21 cellular contexts compared by ENCODE assay signal in the genomic region with DNA sequence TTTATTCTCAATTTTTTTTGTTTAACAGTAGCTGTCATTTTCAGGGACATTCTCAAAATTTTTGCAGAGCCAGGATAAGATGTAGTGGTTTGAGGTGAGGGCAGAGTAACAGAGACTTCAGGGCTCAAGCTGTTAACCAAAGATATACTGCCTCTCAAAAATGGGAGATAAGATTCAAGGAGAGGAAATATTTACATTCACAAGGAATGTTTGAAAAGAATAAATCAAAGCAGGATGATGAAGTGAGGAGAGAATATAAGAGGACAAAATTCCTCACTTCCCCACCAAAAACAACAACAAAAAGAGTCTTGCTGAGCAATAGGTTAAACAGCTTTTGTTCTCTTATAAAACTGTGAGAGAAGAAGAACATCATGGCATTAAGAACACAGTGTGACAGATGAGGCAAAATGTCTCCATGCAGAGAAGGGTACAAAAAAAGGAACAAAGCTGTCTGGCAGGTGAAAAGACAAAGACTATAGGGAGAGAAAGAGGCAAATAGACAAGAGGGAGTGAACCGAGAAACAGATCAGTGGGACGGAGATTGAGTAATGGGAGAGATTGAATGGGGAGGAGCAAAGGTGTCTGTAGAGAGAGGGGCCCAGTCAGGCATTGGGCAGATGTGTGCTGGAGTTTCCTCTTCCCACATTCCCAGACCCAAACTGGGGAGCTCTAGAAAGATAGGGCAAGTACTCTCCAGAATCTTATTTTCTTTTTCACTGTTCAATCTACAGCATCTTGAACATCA.
A peak's percentile ranks its signal among the peaks of the same experiment; 100 is the strongest.
DNase-seq lines count a peak whose midpoint lies in the region; ATAC-seq, FAIRE-seq and TF ChIP-seq lines count a peak whose summit lies in the region.
"Had no signal": no experiment of that assay in that cellular context is flagged by ENCODE, and none has a peak within 500 bp of the region (broad histone marks: within the 10 kb centered on the region; RNA-seq: fewer than 3 reads in every experiment).

No MANE protein-coding gene starts in this region.

- H3K4me1 Mint-ChIP-seq in nephron progenitor cell (peaks cover 33% of the 10 kb centered on the region), natural killer cell (peaks cover 6 to 11% of the 10 kb centered on the region in 2 donors)
- H3K4me1 Mint-ChIP-seq: CD14-positive monocyte had no signal

- DNase-seq in AG10803 (ENCODE audit: low read depth) (peak; percentile 9), amniotic epithelial cell (ENCODE audit: low read depth) (peak; percentile 60), fibroblast of the aortic adventitia (ENCODE audit: low read depth) (peak; percentile 33), nephron progenitor cell (no peak), natural killer cell (no peak), small intestine (no peak), BE2C (no peak), SHP77 (lab: John Stamatoyannopoulos, UW) (no peak)
- DNase-seq: 8988T, COR-L47, DMS153, EL, HFFc6, MG63, NCI-H1092, NCI-H2081 treated with DMSO at 0.1 percent for 48 hours, NCI-H510A, NCI-H82, PC-9 had no signal

- no peak overlapping the region for H3K27ac ChIP-seq in small intestine (ENCODE audit: low read depth in 1 of 2, low read length in 1 of 2)
- H3K27ac ChIP-seq: GM23248, PC-9 had no signal

- TF ChIP-seq CTCF in AG10803 (conservative IDR thresholded peaks at IDR 0.05; ENCODE audit: low read length) (no peak), fibroblast of the aortic adventitia (IDR thresholded peaks at IDR 0.05; ENCODE audit: insufficient read depth, low read length) (no peak), nephron progenitor cell (IDR thresholded peaks at IDR 0.05) (no peak), natural killer cell (IDR thresholded peaks at IDR 0.05) (no peak), BE2C (IDR thresholded peaks at IDR 0.05; ENCODE audit: low read depth, low read length) (no peak)

- peaks cover 33% of the 10 kb centered on the region for H3K9me3 Mint-ChIP-seq in nephron progenitor cell
- H3K9me3 Mint-ChIP-seq in natural killer cell = peaks cover 4 to 9% of the 10 kb centered on the region in 2 donors
- H3K9me3 Mint-ChIP-seq: HFFc6 had no signal

- ATAC-seq in natural killer cell = no peak

- no peak overlapping the region for H3K4me3 Mint-ChIP-seq in nephron progenitor cell
- no peak overlapping the region for H3K4me3 Mint-ChIP-seq in natural killer cell
- H3K4me3 Mint-ChIP-seq: CD14-positive monocyte, HFFc6 had no signal

- peak overlapping the region; percentile 14 for H3K27ac Mint-ChIP-seq in nephron progenitor cell
- no peak overlapping the region for H3K27ac Mint-ChIP-seq in natural killer cell
- H3K27ac Mint-ChIP-seq: HFFc6 had no signal

- H3K4me3 ChIP-seq in AG10803 (ENCODE audit: low read length) (no peak overlapping the region), fibroblast of the aortic adventitia (ENCODE audit: low read depth, low read length) (no peak overlapping the region), small intestine (ENCODE audit: low read depth in 1 of 2, low read length in 2 of 2) (no peak overlapping the region), BE2C (ENCODE audit: low read depth, low read length) (no peak overlapping the region)
- H3K4me3 ChIP-seq: GM23248, MG63, PC-9 had no signal

- H3K36me3 Mint-ChIP-seq in nephron progenitor cell (ENCODE audit: low read depth) (peaks cover 27% of the 10 kb centered on the region), natural killer cell (peaks cover 9% of the 10 kb centered on the region)
- H3K36me3 Mint-ChIP-seq: CD14-positive monocyte had no signal

- intact Hi-C loops in natural killer cell (cut with micrococcal nuclease) = no loop called here

- H3K36me3 ChIP-seq in small intestine (ENCODE audit: control insufficient read depth in 2 of 2, insufficient read depth in 2 of 2, low read length in 2 of 2) = no peaks in the 10 kb centered on the region
- no peaks in the 10 kb centered on the region for H3K36me3 ChIP-seq in BE2C
- H3K36me3 ChIP-seq: MG63 had no signal

- H3K27me3 ChIP-seq in small intestine (ENCODE audit: control insufficient read depth in 2 of 2, insufficient read depth in 2 of 2, low read length in 2 of 2) (no peaks in the 10 kb centered on the region), BE2C (no peaks in the 10 kb centered on the region)
- H3K27me3 ChIP-seq: MG63 had no signal

- peaks cover 3% of the 10 kb centered on the region for H3K27me3 Mint-ChIP-seq in nephron progenitor cell (ENCODE audit: low read depth, poor library complexity)
- H3K27me3 Mint-ChIP-seq in natural killer cell (ENCODE audit: low read depth in 2 of 2) = no peaks in the 10 kb centered on the region

- WGBS in small intestine, 3 donors = 85 to 94% (median 88%) methylated on average over 2 of the region's 2 CpGs

- H3K9me3 ChIP-seq in small intestine (ENCODE audit: control insufficient read depth, low read depth) = no peaks in the 10 kb centered on the region
- H3K9me3 ChIP-seq in BE2C = no peaks in the 10 kb centered on the region

- H3K4me1 ChIP-seq in small intestine (ENCODE audit: control insufficient read depth in 2 of 2, insufficient read depth in 1 of 2, low read depth in 1 of 2, low read length in 1 of 2) (no peaks in the 10 kb centered on the region), BE2C (no peaks in the 10 kb centered on the region)

- no peak for FAIRE-seq in small intestine (lab: Jason Lieb, UNC)

Comparison
In these comparisons a context has a peak if more than half of its experiments do, and no peak if none do; other contexts are left out.
1. DNase-seq: peak in AG10803 (single experiment), amniotic epithelial cell (single experiment) and fibroblast of the aortic adventitia (single experiment); none in nephron progenitor cell (single experiment), natural killer cell (single experiment), small intestine (single experiment), BE2C (single experiment) and SHP77 (0 of 2).